20 cellular contexts compared by ENCODE assay signal in genomic region chr4:46267866-46268265, GRCh38.
DNase-seq lines count a peak whose midpoint lies in the region; ATAC-seq, FAIRE-seq and TF ChIP-seq lines count a peak whose summit lies in the region.
"Had no signal": no experiment of that assay in that cellular context is flagged by ENCODE, and none has a peak within 500 bp of the region (broad histone marks: within the 10 kb centered on the region; RNA-seq: fewer than 3 reads in every experiment).

No MANE protein-coding gene starts in this region.

- H3K79me2 ChIP-seq in HepG2 (ENCODE audit: insufficient read depth, low read length) = no peaks in the 10 kb centered on the region

- no peak overlapping the region for H3K9ac ChIP-seq in HepG2 (ENCODE audit: insufficient read depth, low read depth, low read length)
- H3K9ac ChIP-seq: BLaER1 treated with 17β-estradiol and CSF1 and Interleukin-3, amounts not matched to agents 10 nM and 100 nM had no signal

- no peak overlapping the region for H3K4me2 ChIP-seq in HepG2 (ENCODE audit: low read depth, low read length)
- H3K4me2 ChIP-seq: A549; BLaER1 treated with 17β-estradiol and CSF1 and Interleukin-3, amounts not matched to agents 10 nM and 100 nM had no signal

- ATAC-seq in HepG2 (no peak), right lobe of liver (no peak), HG02870 (IDR thresholded peaks at IDR 0.05; ENCODE audit: unreplicated experiment) (no peak)
- ATAC-seq: A549; CD8-positive, alpha-beta T cell had no signal

- in situ Hi-C loops in HepG2 (cut with HindIII; ENCODE audit: extremely low pct_ligation_motif_present, low pct_unique_long_range_greater_than_20kb) = loop anchor here (25.0 kb wide), 1 partner anchor 1506 kb away; no protein-coding TSS in a partner anchor

- CTCF ChIA-PET in HepG2 (lab: Yijun Ruan, JAX; ENCODE audit: low intra/inter-chr PET ratio, low total read pairs) = no interaction called here

- H3K36me3 ChIP-seq in HepG2 (replicated peaks in 1 of 2; ENCODE audit: control insufficient read depth in 1 of 2, insufficient read depth in 2 of 2, low read length in 2 of 2) (no peaks in the 10 kb centered on the region), right lobe of liver (no peaks in the 10 kb centered on the region)
- H3K36me3 ChIP-seq: BLaER1 treated with 17β-estradiol and CSF1 and Interleukin-3, amounts not matched to agents 10 nM and 100 nM had no signal

- TF ChIP-seq EP300 in HepG2 (IDR thresholded peaks at IDR 0.05; ENCODE audit: low read depth in 2 of 2, low read length in 2 of 2) = no peak
- no peak for TF ChIP-seq EP300 in HepG2 (CRISPR knock-in tag; IDR thresholded peaks at IDR 0.05; ENCODE audit: borderline replicate concordance)

- POLR2A ChIA-PET in HepG2 (lab: Yijun Ruan, JAX) = no interaction called here

- WGBS in HepG2 (ENCODE audit: low lambda C conversion rate) = under 1% methylated on average over 3 of the region's 3 CpGs
- WGBS in right lobe of liver (ENCODE audit: insufficient coverage, low coverage, low lambda C conversion rate, missing lambda C conversion rate) = 33% methylated on average over 3 of the region's 3 CpGs

- TF ChIP-seq POLR2A in HepG2 (IDR thresholded peaks at IDR 0.05; ENCODE audit: insufficient read depth in 1 of 2, low read depth in 2 of 2, low read length in 2 of 2) (no peak), right lobe of liver (IDR thresholded peaks at IDR 0.05) (no peak)

- H2AFZ ChIP-seq in HepG2 (ENCODE audit: low read length) = no peak overlapping the region

- H3K27ac ChIP-seq in HepG2 (ENCODE audit: extremely low read length, insufficient read depth, low read length) (no peak overlapping the region), right lobe of liver (no peak overlapping the region)
- H3K27ac ChIP-seq: 22Rv1; A549; BLaER1 treated with 17β-estradiol and CSF1 and Interleukin-3, amounts not matched to agents 10 nM and 100 nM; C4-2B had no signal

- H4K20me1 ChIP-seq in HepG2 (ENCODE audit: insufficient read depth, low read length) = no peaks in the 10 kb centered on the region
- H4K20me1 ChIP-seq: BLaER1 treated with 17β-estradiol and CSF1 and Interleukin-3, amounts not matched to agents 10 nM and 100 nM had no signal

- BruUV-seq in HepG2 (replicated peaks; lab: Mats Ljungman, UMichigan) = no TSS peak

- H3K4me1 ChIP-seq in HepG2 (ENCODE audit: insufficient read depth, low read length) = no peaks in the 10 kb centered on the region
- H3K4me1 ChIP-seq in right lobe of liver = no peaks in the 10 kb centered on the region
- H3K4me1 ChIP-seq: A549, Caco-2 had no signal

- no peak for DNase-seq in HepG2 (ENCODE audit: low spot score)
- no peak for DNase-seq in right lobe of liver
- DNase-seq in NCI-H510A (lab: John Stamatoyannopoulos, UW) = no peak
- DNase-seq: AML-193; Caco-2; Calu3; CD4-positive, alpha-beta T cell; CD8-positive, alpha-beta T cell; DMS79 treated with DMSO at 0.1 percent for 48 hours; GF-D8 had no signal

- TF ChIP-seq CTCF in HepG2 (CRISPR knock-in tag; IDR thresholded peaks at IDR 0.05) (no peak), right lobe of liver (IDR thresholded peaks at IDR 0.05) (no peak)

- no peak overlapping the region for H3K4me3 ChIP-seq in HepG2 (replicated peaks in 1 of 3; ENCODE audit: insufficient read depth in 1 of 3, low read depth in 2 of 3, low read length in 3 of 3)
- no peak overlapping the region for H3K4me3 ChIP-seq in right lobe of liver
- H3K4me3 ChIP-seq: A549; BLaER1 treated with 17β-estradiol and CSF1 and Interleukin-3, amounts not matched to agents 10 nM and 100 nM had no signal

- intact Hi-C loops in HepG2 (cut with micrococcal nuclease; ENCODE audit: unreplicated experiment) = no loop called here
- intact Hi-C loops in right lobe of liver (cut with DNase I) = no loop called here

- no peak for TF ChIP-seq RAD21 in HepG2 (CRISPR knock-in tag; IDR thresholded peaks at IDR 0.05)

- H3K9me3 ChIP-seq in HepG2 (ENCODE audit: low read length) (no peaks in the 10 kb centered on the region), right lobe of liver (no peaks in the 10 kb centered on the region)
- H3K9me3 ChIP-seq: A549; BLaER1 treated with 17β-estradiol and CSF1 and Interleukin-3, amounts not matched to agents 10 nM and 100 nM; Caco-2 had no signal

- H3K27me3 ChIP-seq in HepG2 (ENCODE audit: control insufficient read depth in 1 of 2, insufficient read depth in 2 of 2, low read length in 2 of 2) (no peaks in the 10 kb centered on the region), right lobe of liver (no peaks in the 10 kb centered on the region)
- H3K27me3 ChIP-seq: BLaER1 treated with 17β-estradiol and CSF1 and Interleukin-3, amounts not matched to agents 10 nM and 100 nM had no signal

- FAIRE-seq in HepG2 (lab: Jason Lieb, UNC) (no peak), endometrium (lab: Jason Lieb, UNC) (peak; percentile 72)
- FAIRE-seq: A549, D721Med, G401.6, GM12891, GM19239 had no signal

TF ChIP-seq in HepG2, 621 proteins besides CTCF, POLR2A, EP300 and RAD21 (continues in another document):
- TF ChIP-seq GLI4 (CRISPR knock-in tag; IDR thresholded peaks at IDR 0.05; ENCODE audit: borderline replicate concordance) (no peak), NBN (conservative IDR thresholded peaks at IDR 0.05) (no peak), SALL2 (CRISPR knock-in tag; IDR thresholded peaks at IDR 0.05) (no peak), ZFP62 (CRISPR knock-in tag; IDR thresholded peaks at IDR 0.05) (no peak), DR1 (CRISPR knock-in tag; IDR thresholded peaks at IDR 0.05) (no peak), FOXA1 (IDR thresholded peaks at IDR 0.05) (no peak), FOXA1 (CRISPR knock-in tag; IDR thresholded peaks at IDR 0.05) (no peak), MAFK (conservative IDR thresholded peaks at IDR 0.05 in 1 of 2, IDR thresholded peaks at IDR 0.05 in 1 of 2; ENCODE audit: low read length in 2 of 2) (peak; percentile 33 to 62; a peak in 3 of 4 replicates), MAFF (IDR thresholded peaks at IDR 0.05; ENCODE audit: low read depth, low read length) (0 out of 2 replicates have a peak, but pooled peaks have one; percentile 23), ZGPAT (CRISPR knock-in tag; IDR thresholded peaks at IDR 0.05) (no peak), AKNA (CRISPR knock-in tag; IDR thresholded peaks at IDR 0.05; ENCODE audit: borderline replicate concordance) (no peak), ZBTB37 (CRISPR knock-in tag; IDR thresholded peaks at IDR 0.05) (no peak), NCOA2 (CRISPR knock-in tag; IDR thresholded peaks at IDR 0.05) (no peak), PCBP1 (IDR thresholded peaks at IDR 0.05; ENCODE audit: borderline replicate concordance, low read depth, low read length) (no peak)
